Comparison of ENCODE assay signal across 9 cellular contexts in the genomic region with DNA sequence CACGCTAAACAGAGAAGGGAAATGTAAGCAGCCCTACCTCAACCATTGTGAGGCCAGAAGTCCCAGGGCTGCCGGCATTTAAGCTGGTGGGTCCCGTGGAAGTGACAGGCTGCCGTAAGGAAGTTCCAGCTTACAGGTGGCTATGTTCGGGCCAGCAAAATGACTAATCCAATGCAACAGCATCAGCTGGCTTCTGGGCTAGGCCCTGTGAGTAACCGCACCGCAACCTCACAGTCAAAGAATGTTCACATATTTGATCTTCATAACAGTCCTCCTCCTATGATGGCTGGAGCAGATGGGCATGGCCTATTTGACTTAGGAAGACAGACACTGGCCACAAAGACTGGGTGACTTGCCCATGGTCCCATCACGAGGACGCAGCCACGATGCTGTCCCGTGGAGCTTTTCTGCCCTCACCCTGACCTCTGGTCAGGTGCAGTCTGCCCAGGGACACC.
DNase-seq lines count a peak whose midpoint lies in the region; FAIRE-seq lines count a peak whose summit lies in the region.
"Had no signal": no experiment of that assay in that cellular context is flagged by ENCODE, and none has a peak within 500 bp of the region (broad histone marks: within the 10 kb centered on the region; RNA-seq: fewer than 3 reads in every experiment).

No MANE protein-coding gene starts in this region.

- H3K27ac ChIP-seq in esophagus (ENCODE audit: low read depth in 2 of 2, low read length in 1 of 2) (peak overlapping the region; percentile 57 to 72), neuronal stem cell (replicated peaks; ENCODE audit: low read length) (no peak overlapping the region)
- H3K27ac ChIP-seq: HL-60 had no signal

- WGBS in esophagus, 2 donors, result 77 to 78% methylated on average over 11 of the region's 11 CpGs
- no CpG with 5 or more reads among the region's 11 CpGs for WGBS in neuronal stem cell (ENCODE audit: extremely low coverage in 2 of 2, insufficient read length in 2 of 2, insufficient replicate concordance in 1 of 2), 2 donors

- H3K18ac ChIP-seq in neuronal stem cell (ENCODE audit: low read length), result peak overlapping the region; percentile 84

- H3K4ac ChIP-seq in neuronal stem cell (ENCODE audit: low read length), result peak overlapping the region; percentile 14

- no peak overlapping the region for H4K8ac ChIP-seq in neuronal stem cell (ENCODE audit: low read depth, low read length)

- H3K4me2 ChIP-seq in neuronal stem cell (ENCODE audit: insufficient read depth, low read length, poor library complexity, severe bottlenecking), result no peak overlapping the region

- no peaks in the 10 kb centered on the region for H3K36me3 ChIP-seq in esophagus (ENCODE audit: control insufficient read depth in 2 of 2, insufficient read depth in 2 of 2, low read length in 1 of 2)
- H3K36me3 ChIP-seq in neuronal stem cell (replicated peaks in 1 of 2; ENCODE audit: control insufficient read depth in 2 of 2, insufficient read depth in 2 of 2, low read length in 2 of 2), result no peaks in the 10 kb centered on the region

- peak overlapping the region; percentile 6 for H2BK120ac ChIP-seq in neuronal stem cell (ENCODE audit: low read depth, low read length)

- no peak overlapping the region for H3K9ac ChIP-seq in neuronal stem cell (ENCODE audit: low read depth, low read length, poor library complexity)

- H3K4me1 ChIP-seq in esophagus (ENCODE audit: control insufficient read depth in 2 of 2, insufficient read depth in 2 of 2, low read length in 1 of 2), result peaks cover 3 to 18% of the 10 kb centered on the region in 2 donors
- peaks cover 19 to 29% of the 10 kb centered on the region in 2 donors for H3K4me1 ChIP-seq in neuronal stem cell (ENCODE audit: control insufficient read depth in 2 of 2, insufficient read depth in 1 of 2, low read depth in 1 of 2, low read length in 2 of 2)

- no peak overlapping the region for H2BK12ac ChIP-seq in neuronal stem cell (ENCODE audit: low read length)

- H3K9me3 ChIP-seq in esophagus (ENCODE audit: control insufficient read depth in 2 of 2, insufficient read depth in 1 of 2, low read depth in 1 of 2, low read length in 1 of 2) (no peaks in the 10 kb centered on the region), neuronal stem cell (replicated peaks in 1 of 2; ENCODE audit: control insufficient read depth in 2 of 2, insufficient read depth in 1 of 2, low read depth in 1 of 2, low read length in 2 of 2) (no peaks in the 10 kb centered on the region)

- peak overlapping the region; percentile 93 for H2AFZ ChIP-seq in neuronal stem cell (ENCODE audit: low read length)

- peak overlapping the region; percentile 20 for H2AK5ac ChIP-seq in neuronal stem cell (ENCODE audit: low read depth, low read length)

- no peak overlapping the region for H2BK5ac ChIP-seq in neuronal stem cell (ENCODE audit: low read length)

- H2BK15ac ChIP-seq in neuronal stem cell (ENCODE audit: low read length), result peak overlapping the region; percentile 96

- H3K27me3 ChIP-seq in esophagus (ENCODE audit: control insufficient read depth in 1 of 2, insufficient read depth in 2 of 2, low read length in 2 of 2) (no peaks in the 10 kb centered on the region), neuronal stem cell (ENCODE audit: control insufficient read depth in 3 of 3, insufficient read depth in 3 of 3, low read depth in 1 of 3, low read length in 3 of 3) (no peaks in the 10 kb centered on the region)

- H3K4me3 ChIP-seq in esophagus (ENCODE audit: low read depth in 1 of 2, low read length in 2 of 2) (no peak overlapping the region), neuronal stem cell (ENCODE audit: low read length in 2 of 2) (no peak overlapping the region)

- no peak overlapping the region for H4K91ac ChIP-seq in neuronal stem cell (ENCODE audit: low read depth, low read length, poor library complexity)

- H3K14ac ChIP-seq in neuronal stem cell (ENCODE audit: low read length), result no peak overlapping the region

- FAIRE-seq in RCC 7860 (lab: Jason Lieb, UNC), result peak; percentile 97

- H3K79me1 ChIP-seq in neuronal stem cell (ENCODE audit: low read depth, low read length), result no peaks in the 10 kb centered on the region

- peak overlapping the region; percentile 60 for H3K23ac ChIP-seq in neuronal stem cell (ENCODE audit: low read depth, low read length, poor library complexity)

- DNase-seq in A172 (ENCODE audit: low spot score) (peak; percentile 98), RCC 7860 (ENCODE audit: low spot score) (peak; percentile 98), neuronal stem cell (ENCODE audit: low spot score) (no peak), NCI-H345 treated with DMSO at 0.1 percent for 48 hours (lab: John Stamatoyannopoulos, UW; ENCODE audit: unreplicated experiment) (no peak), iPS-NIHi11 (ENCODE audit: low spot score) (no peak), NCI-H2196 treated with DMSO at 0.1 percent for 48 hours (lab: John Stamatoyannopoulos, UW; ENCODE audit: unreplicated experiment) (no peak)
- no peak for DNase-seq in effector CD8-positive, alpha-beta T cell (lab: John Stamatoyannopoulos, UW)

Comparison
In these comparisons a context has a peak if more than half of its experiments do, and no peak if none do; other contexts are left out.
1. DNase-seq: peak in A172 (single experiment) and RCC 7860 (single experiment); none in neuronal stem cell (single experiment), NCI-H345 treated with DMSO at 0.1 percent for 48 hours (single experiment), effector CD8-positive, alpha-beta T cell (single experiment), iPS-NIHi11 (single experiment) and NCI-H2196 treated with DMSO at 0.1 percent for 48 hours (single experiment).